1 cellular context compared by ENCODE assay signal in genomic region chr18:77110936-77111335, GRCh38.
TF ChIP-seq lines count a peak whose summit lies in the region.

No MANE protein-coding gene starts in this region.

TF ChIP-seq in IMR-90, 13 proteins besides CTCF, POLR2A, EP300 and RAD21:
- TF ChIP-seq BHLHE40 (IDR thresholded peaks at IDR 0.05; ENCODE audit: low read depth, low read length): no peak
TF ChIP-seq in IMR-90: peak in this region for 0.
